31 cellular contexts compared by ENCODE assay signal in the genomic region with DNA sequence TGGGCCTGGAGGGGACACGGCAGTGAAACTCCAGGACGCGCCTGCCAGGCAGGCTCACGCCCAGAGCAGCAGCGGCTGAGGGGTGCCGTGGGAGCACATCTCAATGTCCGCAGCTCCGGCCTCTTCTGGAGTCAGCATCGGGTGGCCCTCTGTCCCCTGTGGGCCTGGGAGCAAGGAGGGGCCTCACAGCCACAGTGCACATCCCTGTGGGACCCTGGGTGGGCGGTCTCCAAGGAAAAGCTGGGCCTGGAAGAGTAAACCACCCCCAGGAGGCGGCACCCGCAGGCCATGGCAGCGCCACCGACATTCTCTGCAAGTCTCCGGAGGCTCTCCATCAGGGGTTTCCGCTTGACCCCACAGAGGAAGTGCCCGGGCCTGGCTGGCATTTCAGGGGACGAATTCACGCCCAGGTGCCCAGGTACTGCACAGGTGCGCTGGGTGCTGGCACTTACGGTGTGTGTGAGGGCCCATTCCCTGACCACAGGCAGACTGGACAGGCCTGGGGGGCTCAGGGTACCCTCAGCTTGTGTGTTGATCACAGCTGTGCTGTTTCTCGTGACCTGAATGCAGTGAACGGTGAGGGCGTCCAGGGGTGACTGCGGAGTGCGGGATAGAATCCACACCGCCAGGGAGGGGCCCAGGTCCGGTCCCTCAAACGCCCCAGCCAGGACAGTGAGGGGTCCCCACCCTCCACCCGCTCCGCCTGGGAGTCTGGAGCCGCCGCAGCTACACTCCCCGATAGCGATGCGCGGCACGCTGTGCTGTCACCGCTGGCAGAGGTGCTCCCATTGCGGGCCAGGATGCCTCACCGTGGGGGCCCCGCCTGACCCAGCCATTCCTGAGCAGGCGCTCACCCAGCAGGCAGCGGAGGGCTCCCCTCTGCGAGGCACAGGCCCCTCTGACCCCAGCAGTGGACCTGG. TPM values are rescaled to one million over a fixed set of nuclear protein-coding genes. Genes with fewer than 3 reads are reported as not detected.
DNase-seq lines count a peak whose midpoint lies in the region; ATAC-seq, FAIRE-seq and TF ChIP-seq lines count a peak whose summit lies in the region.
"Had no signal": no experiment of that assay in that cellular context is flagged by ENCODE, and none has a peak within 500 bp of the region (broad histone marks: within the 10 kb centered on the region; RNA-seq: fewer than 3 reads in every experiment).

No MANE protein-coding gene starts in this region.

- H3K36me3 ChIP-seq in kidney (ENCODE audit: control insufficient read depth in 1 of 2, insufficient read depth in 2 of 2, low read length in 2 of 2) (no peaks in the 10 kb centered on the region), spleen (peaks cover 0 to 21% (median 0%) of the 10 kb centered on the region in 6 donors)
- H3K36me3 ChIP-seq: ascending aorta, prostate gland, uterus had no signal

- H3K4me3 ChIP-seq in kidney (ENCODE audit: low read length in 2 of 2) (no peak overlapping the region), spleen (no peak overlapping the region)
- H3K4me3 ChIP-seq: ascending aorta, prostate gland, uterus had no signal

- no peak overlapping the region for H3K4me3 Mint-ChIP-seq in activated T-cell treated with anti-CD3 and anti-CD28 coated beads, Interleukin-2, amount 50 U/mL, for 4 hours
- H3K4me3 Mint-ChIP-seq: activated naive CD4-positive, alpha-beta T cell treated with anti-CD3 and anti-CD28 coated beads, Interleukin-2, amount 50 U/mL, for 24 hours; neural crest cell; WTC11 had no signal

- POLR2A ChIA-PET in HEK293T (lab: Yijun Ruan, JAX), result no interaction called here

- TF ChIP-seq CTCF in kidney (IDR thresholded peaks at IDR 0.05; ENCODE audit: borderline replicate concordance, extremely low read depth, insufficient read depth) (no peak), spleen (IDR thresholded peaks at IDR 0.05 in 8 of 11, conservative IDR thresholded peaks at IDR 0.05 in 3 of 11) (no peak)

- no peaks in the 10 kb centered on the region for H3K9me3 ChIP-seq in kidney (ENCODE audit: control insufficient read depth in 1 of 2, low read length in 2 of 2)
- H3K9me3 ChIP-seq in spleen, result no peaks in the 10 kb centered on the region
- H3K9me3 ChIP-seq: ascending aorta, Caco-2, prostate gland, uterus had no signal

- CTCF ChIA-PET in HEK293T (lab: Yijun Ruan, JAX), result no interaction called here

- no peak for ATAC-seq in activated T-cell treated with anti-CD3 and anti-CD28 coated beads, Interleukin-2, amount 50 U/mL, for 4 hours
- ATAC-seq in GM18858 (IDR thresholded peaks at IDR 0.05; ENCODE audit: unreplicated experiment), result no peak

- FAIRE-seq in kidney (lab: Jason Lieb, UNC), result no peak
- FAIRE-seq: endothelial cell of umbilical vein had no signal

- no peak overlapping the region for H3K27ac ChIP-seq in kidney (ENCODE audit: low read depth in 2 of 2, low read length in 2 of 2)
- H3K27ac ChIP-seq in spleen, result no peak overlapping the region
- H3K27ac ChIP-seq: ascending aorta, prostate gland, uterus had no signal

- no peaks in the 10 kb centered on the region for H3K4me1 ChIP-seq in kidney (ENCODE audit: control insufficient read depth in 1 of 2, insufficient read depth in 1 of 2, low read depth in 1 of 2, low read length in 2 of 2)
- no peaks in the 10 kb centered on the region for H3K4me1 ChIP-seq in spleen
- H3K4me1 ChIP-seq: ascending aorta, Caco-2, prostate gland, uterus had no signal

- peaks cover 4% of the 10 kb centered on the region for H3K4me1 Mint-ChIP-seq in activated T-cell treated with anti-CD3 and anti-CD28 coated beads, Interleukin-2, amount 50 U/mL, for 4 hours (ENCODE audit: low read depth)
- H3K4me1 Mint-ChIP-seq: activated naive CD4-positive, alpha-beta T cell treated with anti-CD3 and anti-CD28 coated beads, Interleukin-2, amount 50 U/mL, for 24 hours; WTC11 had no signal

- no peak for TF ChIP-seq POLR2A in spleen (IDR thresholded peaks at IDR 0.05)

- H3K27me3 ChIP-seq in spleen (replicated peaks in 1 of 7), result no peaks in the 10 kb centered on the region
- H3K27me3 ChIP-seq: ascending aorta, uterus had no signal

- 96 to 97% (median 97%) methylated on average over 24 to 45 of the region's 45 CpGs for WGBS in spleen, 5 donors

- no peak overlapping the region for H3K9ac ChIP-seq in kidney (ENCODE audit: low read length in 2 of 2)

- no peaks in the 10 kb centered on the region for H3K27me3 Mint-ChIP-seq in activated T-cell treated with anti-CD3 and anti-CD28 coated beads, Interleukin-2, amount 50 U/mL, for 4 hours (ENCODE audit: low read depth)
- H3K27me3 Mint-ChIP-seq: activated naive CD4-positive, alpha-beta T cell treated with anti-CD3 and anti-CD28 coated beads, Interleukin-2, amount 50 U/mL, for 24 hours had no signal

- peaks cover 3% of the 10 kb centered on the region for H3K36me3 Mint-ChIP-seq in activated T-cell treated with anti-CD3 and anti-CD28 coated beads, Interleukin-2, amount 50 U/mL, for 4 hours (ENCODE audit: insufficient read depth)

- no peaks in the 10 kb centered on the region for H3K9me3 Mint-ChIP-seq in activated T-cell treated with anti-CD3 and anti-CD28 coated beads, Interleukin-2, amount 50 U/mL, for 4 hours
- H3K9me3 Mint-ChIP-seq: activated naive CD4-positive, alpha-beta T cell treated with anti-CD3 and anti-CD28 coated beads, Interleukin-2, amount 50 U/mL, for 24 hours; neural crest cell had no signal

- intact Hi-C loops in kidney (cut with DNase I) (no loop called here), spleen (cut with DNase I; ENCODE audit: low total_unique reads) (no loop called here)

- DNase-seq in activated T-cell treated with anti-CD3 and anti-CD28 coated beads, Interleukin-2, amount 50 U/mL, for 4 hours, result peak; percentile 4
- no peak for DNase-seq in activated T-cell treated with anti-CD3 and anti-CD28 coated beads, Interleukin-2, amount 50 U/mL, for 1 hour
- DNase-seq in HEK293T (ENCODE audit: extremely low spot score) (peak; percentile 5), kidney (peak; percentile 71), spleen (peak; percentile 66), EL (no peak)
- DNase-seq in activated effector memory CD4-positive, alpha-beta T cell treated with anti-CD3 and anti-CD28 coated beads, Interleukin-2, amount 50 U/mL, for 16 hours, result no peak
- DNase-seq: activated CD4-positive, alpha-beta T cell treated with anti-CD3 and anti-CD28 coated beads, Interleukin-2, amount 50 U/mL, for 4 hours; Caco-2; caudate nucleus; dermis blood vessel endothelial cell; DMS79 treated with DMSO at 0.1 percent for 48 hours; GOT3; IMR-90; mammary epithelial cell; NCI-H1105 treated with DMSO at 0.1 percent for 48 hours; NCI-H2029; NCI-H69; SW 1271; uterus had no signal

TF ChIP-seq in HEK293T, 16 proteins besides CTCF, POLR2A, EP300 and RAD21:
- TF ChIP-seq FOXM1 (IDR thresholded peaks at IDR 0.05; ENCODE audit: borderline replicate concordance), result no peak
- no peak for TF ChIP-seq NFRKB (IDR thresholded peaks at IDR 0.05)
- no peak for TF ChIP-seq ZNF384 (IDR thresholded peaks at IDR 0.05)
- no peak for TF ChIP-seq FOXA1 (IDR thresholded peaks at IDR 0.05)
- TF ChIP-seq HDGF (IDR thresholded peaks at IDR 0.05; ENCODE audit: borderline replicate concordance), result no peak
- TF ChIP-seq CTBP1 (IDR thresholded peaks at IDR 0.05; ENCODE audit: borderline replicate concordance), result no peak
- no peak for TF ChIP-seq SP1 (IDR thresholded peaks at IDR 0.05)
- TF ChIP-seq ARNT (IDR thresholded peaks at IDR 0.05), result no peak
- no peak for TF ChIP-seq PKNOX1 (IDR thresholded peaks at IDR 0.05)
- no peak for TF ChIP-seq FOXK2 (IDR thresholded peaks at IDR 0.05)
- no peak for TF ChIP-seq TARDBP (IDR thresholded peaks at IDR 0.05)
- TF ChIP-seq LEF1 (IDR thresholded peaks at IDR 0.05; ENCODE audit: borderline replicate concordance), result no peak
- no peak for TF ChIP-seq L3MBTL2 (conservative IDR thresholded peaks at IDR 0.05)
- TF ChIP-seq BHLHE40 (IDR thresholded peaks at IDR 0.05; ENCODE audit: borderline replicate concordance), result no peak
- no peak for TF ChIP-seq ELF4 (IDR thresholded peaks at IDR 0.05)
- no peak for TF ChIP-seq SUZ12 (IDR thresholded peaks at IDR 0.05)
TF ChIP-seq in HEK293T: peak in this region for 0.

RNA-seq across cellular contexts. Expression of gene RNF223, which starts 16.6 kb away (rescaled TPM):
- under 1 TPM in 1 of 3 donors, not detected in 2; 0.16 TPM for total RNA-seq in activated T-cell treated with anti-CD3 and anti-CD28 coated beads, Interleukin-2, amount 50 U/mL, for 4 hours
- 2.3 TPM for total RNA-seq in kidney
- 0.28 TPM for polyA plus RNA-seq in kidney (ENCODE audit: insufficient read depth, low read depth, low replicate concordance)
- not detected for total RNA-seq in spleen
- not detected for polyA plus RNA-seq in spleen
- total RNA-seq: ascending aorta, dermis blood vessel endothelial cell, endothelial cell of umbilical vein, glomerular endothelial cell, IMR-90, M059J, neural crest cell, skeletal muscle tissue, uterus, WTC11 had no signal
- polyA plus RNA-seq: BJ, endothelial cell of umbilical vein, IMR-90 had no signal

RNA-seq across cellular contexts. Expression of gene C1orf159, which starts 25.2 kb away (rescaled TPM):
- 10 to 100 TPM; 22.3 to 27.6 (median 26.8) TPM for total RNA-seq in activated T-cell treated with anti-CD3 and anti-CD28 coated beads, Interleukin-2, amount 50 U/mL, for 4 hours
- total RNA-seq in kidney (14.8 TPM), spleen (10 to 100 TPM; 12.1 to 22.5 (median 18.7) TPM)
- polyA plus RNA-seq in kidney (ENCODE audit: insufficient read depth, low read depth, low replicate concordance) (8.6 TPM), spleen (10 to 100 TPM in 2 of 3 donors, 1 to 10 TPM in 1; 8.5 to 25.7 (median 24.1) TPM)

Comparison
In these comparisons a context has a peak if more than half of its experiments do, and no peak if none do; other contexts are left out.
1. DNase-seq: peak in activated T-cell treated with anti-CD3 and anti-CD28 coated beads, Interleukin-2, amount 50 U/mL, for 4 hours (single experiment), HEK293T (single experiment), kidney (single experiment) and spleen (single experiment); none in activated T-cell treated with anti-CD3 and anti-CD28 coated beads, Interleukin-2, amount 50 U/mL, for 1 hour (single experiment), EL (single experiment) and activated effector memory CD4-positive, alpha-beta T cell treated with anti-CD3 and anti-CD28 coated beads, Interleukin-2, amount 50 U/mL, for 16 hours (single experiment).